In the genomic region with DNA sequence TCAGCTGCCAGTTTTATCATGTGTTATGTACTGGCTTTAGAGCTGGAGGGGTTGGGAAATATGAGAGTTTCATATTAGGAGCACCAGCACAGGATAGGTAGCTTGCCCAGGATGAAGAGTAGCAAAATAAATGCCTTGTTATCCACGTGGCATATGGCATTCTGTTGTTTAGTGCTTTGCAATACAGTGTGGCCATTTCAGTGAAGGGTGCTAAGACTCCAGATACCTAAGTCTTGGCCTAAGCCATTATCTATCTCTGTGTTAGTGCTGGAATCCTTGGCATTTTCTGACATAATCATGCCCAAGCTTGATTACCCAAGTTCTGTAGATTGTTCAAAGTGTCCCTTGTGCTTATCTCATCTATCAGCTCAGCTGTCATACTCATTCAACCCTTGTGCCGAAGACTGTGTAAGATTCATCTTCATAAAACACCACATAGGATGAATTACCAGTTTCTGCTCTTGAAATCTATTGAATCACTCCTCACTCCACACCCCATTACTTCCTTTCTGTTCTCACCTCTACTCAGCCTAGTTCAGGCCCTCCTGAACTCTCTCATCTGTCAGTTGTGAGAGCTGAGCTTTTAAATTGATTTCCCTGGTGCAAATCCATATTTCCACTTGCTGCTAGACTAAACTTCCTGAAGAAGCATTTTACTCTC, we compare ENCODE assay signal across 1 cellular context.
TF ChIP-seq lines count a peak whose summit lies in the region.

No MANE protein-coding gene starts in this region.

TF ChIP-seq in HCT116, 20 proteins besides CTCF, POLR2A, EP300 and RAD21 (continued from another document):
- TF ChIP-seq REST (IDR thresholded peaks at IDR 0.05; ENCODE audit: low read depth): no peak
- TF ChIP-seq SIN3A (IDR thresholded peaks at IDR 0.05; ENCODE audit: low read depth): no peak
